Comparison of ENCODE assay signal across 1 cellular context in the genomic region with DNA sequence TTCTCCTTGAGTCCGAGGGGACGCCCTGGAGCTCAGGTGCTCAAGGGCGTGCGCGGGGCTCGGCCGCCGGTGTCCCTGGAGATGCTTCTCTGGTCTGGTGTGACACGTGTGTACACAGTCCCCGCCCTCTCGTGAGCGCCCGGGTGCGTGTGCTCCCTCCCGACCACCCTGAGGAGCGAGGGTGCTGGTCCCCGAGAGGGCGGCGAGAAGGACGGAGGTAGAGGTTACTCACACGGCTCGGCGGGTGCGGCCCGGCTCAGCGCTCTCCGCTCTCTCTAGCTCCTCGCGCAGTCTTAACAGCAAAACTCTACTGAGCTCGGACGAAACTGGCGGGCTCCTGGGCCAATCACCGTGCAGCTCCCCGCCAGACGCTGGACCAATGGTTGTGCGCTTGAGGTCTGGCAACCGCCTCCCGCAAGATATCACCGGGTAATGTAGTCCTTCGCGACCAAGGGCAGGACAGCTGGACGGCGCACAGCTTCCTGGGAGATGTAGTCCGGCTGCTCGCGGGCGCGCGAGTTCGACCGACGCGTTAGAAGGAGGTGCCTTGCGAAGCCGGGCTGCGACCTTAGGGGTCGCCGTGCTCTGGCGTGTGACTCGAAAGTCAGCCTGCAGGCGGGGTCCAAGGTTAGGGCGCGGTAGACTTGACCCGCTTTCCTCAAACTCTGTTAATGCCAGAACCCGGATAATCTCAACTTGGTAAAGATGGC.
TF ChIP-seq lines count a peak whose summit lies in the region.

A gene (minus strand): TSS at position 312 of the 710 bp plus-strand sequence. CDS start 2,669 bp downstream, outside the sequence.

TF ChIP-seq in HepG2, 621 proteins besides CTCF, POLR2A, EP300 and RAD21 (continued from another document and continues in another):
- no peak for TF ChIP-seq ZNF30 (CRISPR knock-in tag; IDR thresholded peaks at IDR 0.05)
- no peak for TF ChIP-seq FOSL1 (CRISPR knock-in tag; IDR thresholded peaks at IDR 0.05; ENCODE audit: borderline replicate concordance)
- TF ChIP-seq, protein P1, sequence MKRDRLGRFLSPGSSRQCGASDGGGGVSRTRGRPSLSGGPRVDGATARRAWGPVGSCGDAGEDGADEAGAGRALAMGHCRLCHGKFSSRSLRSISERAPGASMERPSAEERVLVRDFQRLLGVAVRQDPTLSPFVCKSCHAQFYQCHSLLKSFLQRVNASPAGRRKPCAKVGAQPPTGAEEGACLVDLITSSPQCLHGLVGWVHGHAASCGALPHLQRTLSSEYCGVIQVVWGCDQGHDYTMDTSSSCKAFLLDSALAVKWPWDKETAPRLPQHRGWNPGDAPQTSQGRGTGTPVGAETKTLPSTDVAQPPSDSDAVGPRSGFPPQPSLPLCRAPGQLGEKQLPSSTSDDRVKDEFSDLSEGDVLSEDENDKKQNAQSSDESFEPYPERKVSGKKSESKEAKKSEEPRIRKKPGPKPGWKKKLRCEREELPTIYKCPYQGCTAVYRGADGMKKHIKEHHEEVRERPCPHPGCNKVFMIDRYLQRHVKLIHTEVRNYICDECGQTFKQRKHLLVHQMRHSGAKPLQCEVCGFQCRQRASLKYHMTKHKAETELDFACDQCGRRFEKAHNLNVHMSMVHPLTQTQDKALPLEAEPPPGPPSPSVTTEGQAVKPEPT (CRISPR knock-in tag; IDR thresholded peaks at IDR 0.05; ENCODE audit: low read depth), result peak; percentile 72; the same call in 1 of the 2 replicates
- peak; percentile 74; the same call in 1 of the 2 replicates for TF ChIP-seq ZNF766 (CRISPR knock-in tag; IDR thresholded peaks at IDR 0.05; ENCODE audit: borderline replicate concordance)
- TF ChIP-seq, protein P2, sequence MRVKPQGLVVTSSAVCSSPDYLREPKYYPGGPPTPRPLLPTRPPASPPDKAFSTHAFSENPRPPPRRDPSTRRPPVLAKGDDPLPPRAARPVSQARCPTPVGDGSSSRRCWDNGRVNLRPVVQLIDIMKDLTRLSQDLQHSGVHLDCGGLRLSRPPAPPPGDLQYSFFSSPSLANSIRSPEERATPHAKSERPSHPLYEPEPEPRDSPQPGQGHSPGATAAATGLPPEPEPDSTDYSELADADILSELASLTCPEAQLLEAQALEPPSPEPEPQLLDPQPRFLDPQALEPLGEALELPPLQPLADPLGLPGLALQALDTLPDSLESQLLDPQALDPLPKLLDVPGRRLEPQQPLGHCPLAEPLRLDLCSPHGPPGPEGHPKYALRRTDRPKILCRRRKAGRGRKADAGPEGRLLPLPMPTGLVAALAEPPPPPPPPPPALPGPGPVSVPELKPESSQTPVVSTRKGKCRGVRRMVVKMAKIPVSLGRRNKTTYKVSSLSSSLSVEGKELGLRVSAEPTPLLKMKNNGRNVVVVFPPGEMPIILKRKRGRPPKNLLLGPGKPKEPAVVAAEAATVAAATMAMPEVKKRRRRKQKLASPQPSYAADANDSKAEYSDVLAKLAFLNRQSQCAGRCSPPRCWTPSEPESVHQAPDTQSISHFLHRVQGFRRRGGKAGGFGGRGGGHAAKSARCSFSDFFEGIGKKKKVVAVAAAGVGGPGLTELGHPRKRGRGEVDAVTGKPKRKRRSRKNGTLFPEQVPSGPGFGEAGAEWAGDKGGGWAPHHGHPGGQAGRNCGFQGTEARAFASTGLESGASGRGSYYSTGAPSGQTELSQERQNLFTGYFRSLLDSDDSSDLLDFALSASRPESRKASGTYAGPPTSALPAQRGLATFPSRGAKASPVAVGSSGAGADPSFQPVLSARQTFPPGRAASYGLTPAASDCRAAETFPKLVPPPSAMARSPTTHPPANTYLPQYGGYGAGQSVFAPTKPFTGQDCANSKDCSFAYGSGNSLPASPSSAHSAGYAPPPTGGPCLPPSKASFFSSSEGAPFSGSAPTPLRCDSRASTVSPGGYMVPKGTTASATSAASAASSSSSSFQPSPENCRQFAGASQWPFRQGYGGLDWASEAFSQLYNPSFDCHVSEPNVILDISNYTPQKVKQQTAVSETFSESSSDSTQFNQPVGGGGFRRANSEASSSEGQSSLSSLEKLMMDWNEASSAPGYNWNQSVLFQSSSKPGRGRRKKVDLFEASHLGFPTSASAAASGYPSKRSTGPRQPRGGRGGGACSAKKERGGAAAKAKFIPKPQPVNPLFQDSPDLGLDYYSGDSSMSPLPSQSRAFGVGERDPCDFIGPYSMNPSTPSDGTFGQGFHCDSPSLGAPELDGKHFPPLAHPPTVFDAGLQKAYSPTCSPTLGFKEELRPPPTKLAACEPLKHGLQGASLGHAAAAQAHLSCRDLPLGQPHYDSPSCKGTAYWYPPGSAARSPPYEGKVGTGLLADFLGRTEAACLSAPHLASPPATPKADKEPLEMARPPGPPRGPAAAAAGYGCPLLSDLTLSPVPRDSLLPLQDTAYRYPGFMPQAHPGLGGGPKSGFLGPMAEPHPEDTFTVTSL (CRISPR knock-in tag; IDR thresholded peaks at IDR 0.05; ENCODE audit: borderline replicate concordance), result no peak
- no peak for TF ChIP-seq ZNF3 (CRISPR knock-in tag; IDR thresholded peaks at IDR 0.05)
- TF ChIP-seq SMC3 (IDR thresholded peaks at IDR 0.05; ENCODE audit: low read length), result peak; percentile 17; the same call in 1 of the 2 replicates
- TF ChIP-seq ZNF205 (CRISPR knock-in tag; IDR thresholded peaks at IDR 0.05), result peak; percentile 53; the same call in 1 of the 2 replicates
- peak; percentile 45; the same call in 1 of the 2 replicates for TF ChIP-seq PCBP1 (IDR thresholded peaks at IDR 0.05; ENCODE audit: borderline replicate concordance, low read depth, low read length)
- no peak for TF ChIP-seq CBX1 (IDR thresholded peaks at IDR 0.05; ENCODE audit: low read depth)
- no peak for TF ChIP-seq NR2F2 (IDR thresholded peaks at IDR 0.05; ENCODE audit: borderline replicate concordance, low read depth)
- TF ChIP-seq FOXA3 (CRISPR knock-in tag; IDR thresholded peaks at IDR 0.05), result peak; percentile 45; the same call in 1 of the 2 replicates
- TF ChIP-seq RFX3 (CRISPR knock-in tag; IDR thresholded peaks at IDR 0.05), result no peak; the same call in 1 of the 2 replicates
- TF ChIP-seq, protein P3, sequence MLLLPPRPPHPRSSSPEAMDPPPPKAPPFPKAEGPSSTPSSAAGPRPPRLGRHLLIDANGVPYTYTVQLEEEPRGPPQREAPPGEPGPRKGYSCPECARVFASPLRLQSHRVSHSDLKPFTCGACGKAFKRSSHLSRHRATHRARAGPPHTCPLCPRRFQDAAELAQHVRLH (CRISPR knock-in tag; IDR thresholded peaks at IDR 0.05; ENCODE audit: borderline replicate concordance, low read depth), result peak; percentile 93; the same call in 1 of the 2 replicates
- TF ChIP-seq AGO1 (IDR thresholded peaks at IDR 0.05; ENCODE audit: low read depth, low read length, poor library complexity, severe bottlenecking), result peak; percentile 46
- peak; percentile 69; the same call in 1 of the 2 replicates for TF ChIP-seq DNMT1 (CRISPR knock-in tag; IDR thresholded peaks at IDR 0.05)
- TF ChIP-seq, protein P4, sequence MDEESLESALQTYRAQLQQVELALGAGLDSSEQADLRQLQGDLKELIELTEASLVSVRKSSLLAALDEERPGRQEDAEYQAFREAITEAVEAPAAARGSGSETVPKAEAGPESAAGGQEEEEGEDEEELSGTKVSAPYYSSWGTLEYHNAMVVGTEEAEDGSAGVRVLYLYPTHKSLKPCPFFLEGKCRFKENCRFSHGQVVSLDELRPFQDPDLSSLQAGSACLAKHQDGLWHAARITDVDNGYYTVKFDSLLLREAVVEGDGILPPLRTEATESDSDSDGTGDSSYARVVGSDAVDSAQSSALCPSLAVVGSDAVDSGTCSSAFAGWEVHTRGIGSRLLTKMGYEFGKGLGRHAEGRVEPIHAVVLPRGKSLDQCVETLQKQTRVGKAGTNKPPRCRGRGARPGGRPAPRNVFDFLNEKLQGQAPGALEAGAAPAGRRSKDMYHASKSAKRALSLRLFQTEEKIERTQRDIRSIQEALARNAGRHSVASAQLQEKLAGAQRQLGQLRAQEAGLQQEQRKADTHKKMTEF (CRISPR knock-in tag; IDR thresholded peaks at IDR 0.05), result peak; percentile 92
- TF ChIP-seq PCBP2 (optimal IDR thresholded peaks at IDR 0.05; ENCODE audit: low read depth, low read length, poor library complexity, severe bottlenecking), result no peak
- TF ChIP-seq, protein P5, sequence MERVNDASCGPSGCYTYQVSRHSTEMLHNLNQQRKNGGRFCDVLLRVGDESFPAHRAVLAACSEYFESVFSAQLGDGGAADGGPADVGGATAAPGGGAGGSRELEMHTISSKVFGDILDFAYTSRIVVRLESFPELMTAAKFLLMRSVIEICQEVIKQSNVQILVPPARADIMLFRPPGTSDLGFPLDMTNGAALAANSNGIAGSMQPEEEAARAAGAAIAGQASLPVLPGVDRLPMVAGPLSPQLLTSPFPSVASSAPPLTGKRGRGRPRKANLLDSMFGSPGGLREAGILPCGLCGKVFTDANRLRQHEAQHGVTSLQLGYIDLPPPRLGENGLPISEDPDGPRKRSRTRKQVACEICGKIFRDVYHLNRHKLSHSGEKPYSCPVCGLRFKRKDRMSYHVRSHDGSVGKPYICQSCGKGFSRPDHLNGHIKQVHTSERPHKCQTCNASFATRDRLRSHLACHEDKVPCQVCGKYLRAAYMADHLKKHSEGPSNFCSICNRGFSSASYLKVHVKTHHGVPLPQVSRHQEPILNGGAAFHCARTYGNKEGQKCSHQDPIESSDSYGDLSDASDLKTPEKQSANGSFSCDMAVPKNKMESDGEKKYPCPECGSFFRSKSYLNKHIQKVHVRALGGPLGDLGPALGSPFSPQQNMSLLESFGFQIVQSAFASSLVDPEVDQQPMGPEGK (CRISPR knock-in tag; IDR thresholded peaks at IDR 0.05), result peak; percentile 25; the same call in 1 of the 2 replicates
- TF ChIP-seq, protein P6, sequence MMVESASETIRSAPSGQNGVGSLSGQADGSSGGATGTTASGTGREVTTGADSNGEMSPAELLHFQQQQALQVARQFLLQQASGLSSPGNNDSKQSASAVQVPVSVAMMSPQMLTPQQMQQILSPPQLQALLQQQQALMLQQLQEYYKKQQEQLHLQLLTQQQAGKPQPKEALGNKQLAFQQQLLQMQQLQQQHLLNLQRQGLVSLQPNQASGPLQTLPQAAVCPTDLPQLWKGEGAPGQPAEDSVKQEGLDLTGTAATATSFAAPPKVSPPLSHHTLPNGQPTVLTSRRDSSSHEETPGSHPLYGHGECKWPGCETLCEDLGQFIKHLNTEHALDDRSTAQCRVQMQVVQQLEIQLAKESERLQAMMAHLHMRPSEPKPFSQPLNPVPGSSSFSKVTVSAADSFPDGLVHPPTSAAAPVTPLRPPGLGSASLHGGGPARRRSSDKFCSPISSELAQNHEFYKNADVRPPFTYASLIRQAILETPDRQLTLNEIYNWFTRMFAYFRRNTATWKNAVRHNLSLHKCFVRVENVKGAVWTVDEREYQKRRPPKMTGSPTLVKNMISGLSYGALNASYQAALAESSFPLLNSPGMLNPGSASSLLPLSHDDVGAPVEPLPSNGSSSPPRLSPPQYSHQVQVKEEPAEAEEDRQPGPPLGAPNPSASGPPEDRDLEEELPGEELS (CRISPR knock-in tag; IDR thresholded peaks at IDR 0.05), result no peak; the same call in 1 of the 2 replicates
- no peak for TF ChIP-seq HNRNPUL1 (IDR thresholded peaks at IDR 0.05; ENCODE audit: low read depth, low read length)
- TF ChIP-seq, protein P7, sequence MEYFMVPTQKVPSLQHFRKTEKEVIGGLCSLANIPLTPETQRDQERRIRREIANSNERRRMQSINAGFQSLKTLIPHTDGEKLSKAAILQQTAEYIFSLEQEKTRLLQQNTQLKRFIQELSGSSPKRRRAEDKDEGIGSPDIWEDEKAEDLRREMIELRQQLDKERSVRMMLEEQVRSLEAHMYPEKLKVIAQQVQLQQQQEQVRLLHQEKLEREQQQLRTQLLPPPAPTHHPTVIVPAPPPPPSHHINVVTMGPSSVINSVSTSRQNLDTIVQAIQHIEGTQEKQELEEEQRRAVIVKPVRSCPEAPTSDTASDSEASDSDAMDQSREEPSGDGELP (IDR thresholded peaks at IDR 0.05; ENCODE audit: borderline replicate concordance, low read depth), result peak; percentile 99
- TF ChIP-seq MAZ (IDR thresholded peaks at IDR 0.05; ENCODE audit: borderline replicate concordance, low read depth, low read length), result no peak
- TF ChIP-seq MAZ (CRISPR knock-in tag; IDR thresholded peaks at IDR 0.05; ENCODE audit: low read depth), result peak; percentile 82
- TF ChIP-seq, protein P8, sequence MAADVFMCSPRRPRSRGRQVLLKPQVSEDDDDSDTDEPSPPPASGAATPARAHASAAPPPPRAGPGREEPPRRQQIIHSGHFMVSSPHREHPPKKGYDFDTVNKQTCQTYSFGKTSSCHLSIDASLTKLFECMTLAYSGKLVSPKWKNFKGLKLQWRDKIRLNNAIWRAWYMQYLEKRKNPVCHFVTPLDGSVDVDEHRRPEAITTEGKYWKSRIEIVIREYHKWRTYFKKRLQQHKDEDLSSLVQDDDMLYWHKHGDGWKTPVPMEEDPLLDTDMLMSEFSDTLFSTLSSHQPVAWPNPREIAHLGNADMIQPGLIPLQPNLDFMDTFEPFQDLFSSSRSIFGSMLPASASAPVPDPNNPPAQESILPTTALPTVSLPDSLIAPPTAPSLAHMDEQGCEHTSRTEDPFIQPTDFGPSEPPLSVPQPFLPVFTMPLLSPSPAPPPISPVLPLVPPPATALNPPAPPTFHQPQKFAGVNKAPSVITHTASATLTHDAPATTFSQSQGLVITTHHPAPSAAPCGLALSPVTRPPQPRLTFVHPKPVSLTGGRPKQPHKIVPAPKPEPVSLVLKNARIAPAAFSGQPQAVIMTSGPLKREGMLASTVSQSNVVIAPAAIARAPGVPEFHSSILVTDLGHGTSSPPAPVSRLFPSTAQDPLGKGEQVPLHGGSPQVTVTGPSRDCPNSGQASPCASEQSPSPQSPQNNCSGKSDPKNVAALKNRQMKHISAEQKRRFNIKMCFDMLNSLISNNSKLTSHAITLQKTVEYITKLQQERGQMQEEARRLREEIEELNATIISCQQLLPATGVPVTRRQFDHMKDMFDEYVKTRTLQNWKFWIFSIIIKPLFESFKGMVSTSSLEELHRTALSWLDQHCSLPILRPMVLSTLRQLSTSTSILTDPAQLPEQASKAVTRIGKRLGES (CRISPR knock-in tag; IDR thresholded peaks at IDR 0.05; ENCODE audit: borderline replicate concordance), result no peak; the same call in 1 of the 2 replicates
- peak; percentile 51 for TF ChIP-seq POGZ (CRISPR knock-in tag; IDR thresholded peaks at IDR 0.05)
- no peak for TF ChIP-seq SYNCRIP (IDR thresholded peaks at IDR 0.05; ENCODE audit: insufficient read depth, low read depth, low read length)
- TF ChIP-seq GPN1 (CRISPR knock-in tag; IDR thresholded peaks at IDR 0.05; ENCODE audit: borderline replicate concordance), result no peak
- TF ChIP-seq, protein P9, sequence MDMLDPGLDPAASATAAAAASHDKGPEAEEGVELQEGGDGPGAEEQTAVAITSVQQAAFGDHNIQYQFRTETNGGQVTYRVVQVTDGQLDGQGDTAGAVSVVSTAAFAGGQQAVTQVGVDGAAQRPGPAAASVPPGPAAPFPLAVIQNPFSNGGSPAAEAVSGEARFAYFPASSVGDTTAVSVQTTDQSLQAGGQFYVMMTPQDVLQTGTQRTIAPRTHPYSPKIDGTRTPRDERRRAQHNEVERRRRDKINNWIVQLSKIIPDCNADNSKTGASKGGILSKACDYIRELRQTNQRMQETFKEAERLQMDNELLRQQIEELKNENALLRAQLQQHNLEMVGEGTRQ (IDR thresholded peaks at IDR 0.05; ENCODE audit: low read depth, low read length), result no peak
- TF ChIP-seq, protein P9 (CRISPR knock-in tag; IDR thresholded peaks at IDR 0.05; ENCODE audit: borderline replicate concordance), result no peak
- TF ChIP-seq ZNF431 (CRISPR knock-in tag; IDR thresholded peaks at IDR 0.05; ENCODE audit: borderline replicate concordance, low read depth), result peak; percentile 55; the same call in 1 of the 2 replicates
